Comparison of ENCODE assay signal across 17 cellular contexts in the genomic region with DNA sequence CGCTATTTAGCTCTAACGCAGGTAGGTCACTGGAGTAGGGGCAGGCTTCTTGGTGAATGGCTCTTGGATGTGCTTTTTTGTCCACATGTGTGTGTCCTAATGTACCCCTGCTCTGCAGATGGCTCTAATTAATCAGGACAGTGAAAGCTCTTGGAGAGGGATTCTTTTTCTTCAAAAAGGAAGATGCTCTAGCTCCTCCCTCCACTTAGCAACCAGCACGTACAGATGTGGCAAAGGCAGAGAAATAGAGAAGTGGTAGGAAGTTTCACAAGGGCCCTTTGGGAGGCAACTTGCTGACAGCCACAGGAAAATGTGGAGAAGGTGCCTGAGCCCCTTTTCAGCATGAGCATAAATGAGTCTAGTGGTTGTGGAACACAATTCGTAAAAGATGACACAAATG.
DNase-seq lines count a peak whose midpoint lies in the region; ATAC-seq and TF ChIP-seq lines count a peak whose summit lies in the region.
"Had no signal": no experiment of that assay in that cellular context is flagged by ENCODE, and none has a peak within 500 bp of the region (broad histone marks: within the 10 kb centered on the region; RNA-seq: fewer than 3 reads in every experiment).

No MANE protein-coding gene starts in this region.

- intact Hi-C loops in sciatic nerve (cut with DNase I), result no loop called here

- in situ Hi-C loops in KBM-7 (cut with MboI; ENCODE audit: low pct_unique_long_range_greater_than_20kb, low sequenced_read_pairs), result no loop called here

- DNase-seq in KBM-7 (peak; percentile 12), NCI-H2227 (lab: John Stamatoyannopoulos, UW; ENCODE audit: unreplicated experiment) (peak; percentile 17), sciatic nerve (ENCODE audit: low spot score) (no peak), Ammon's horn (ENCODE audit: low spot score) (no peak)
- DNase-seq: Calu3, GM23248, IMR-90, NCI-H1092, NCI-H1694, NCI-H2171, NCI-H510A treated with DMSO at 0.1 percent for 48 hours, OCI-M1, T-helper 2 cell had no signal

- peak; percentile 31; the same call in 2 of the 3 replicates for ATAC-seq in SK-N-SH treated with all-trans-retinoic acid at 6 μM for 48 hours
- peak; percentile 86 for ATAC-seq in sciatic nerve
- no peak for ATAC-seq in HG03469 (IDR thresholded peaks at IDR 0.05; ENCODE audit: unreplicated experiment)
- ATAC-seq in HG02884 (IDR thresholded peaks at IDR 0.05; ENCODE audit: unreplicated experiment), result no peak
- ATAC-seq: HCT116 had no signal

TF ChIP-seq in SK-N-SH treated with all-trans-retinoic acid at 6 μM for 48 hours, 23 proteins besides CTCF, POLR2A, EP300 and RAD21:
- peak; percentile 25; the same call in 1 of the 2 replicates for TF ChIP-seq TCF4 (CRISPR knock-in tag; IDR thresholded peaks at IDR 0.05; ENCODE audit: borderline replicate concordance)
- TF ChIP-seq, protein P1, sequence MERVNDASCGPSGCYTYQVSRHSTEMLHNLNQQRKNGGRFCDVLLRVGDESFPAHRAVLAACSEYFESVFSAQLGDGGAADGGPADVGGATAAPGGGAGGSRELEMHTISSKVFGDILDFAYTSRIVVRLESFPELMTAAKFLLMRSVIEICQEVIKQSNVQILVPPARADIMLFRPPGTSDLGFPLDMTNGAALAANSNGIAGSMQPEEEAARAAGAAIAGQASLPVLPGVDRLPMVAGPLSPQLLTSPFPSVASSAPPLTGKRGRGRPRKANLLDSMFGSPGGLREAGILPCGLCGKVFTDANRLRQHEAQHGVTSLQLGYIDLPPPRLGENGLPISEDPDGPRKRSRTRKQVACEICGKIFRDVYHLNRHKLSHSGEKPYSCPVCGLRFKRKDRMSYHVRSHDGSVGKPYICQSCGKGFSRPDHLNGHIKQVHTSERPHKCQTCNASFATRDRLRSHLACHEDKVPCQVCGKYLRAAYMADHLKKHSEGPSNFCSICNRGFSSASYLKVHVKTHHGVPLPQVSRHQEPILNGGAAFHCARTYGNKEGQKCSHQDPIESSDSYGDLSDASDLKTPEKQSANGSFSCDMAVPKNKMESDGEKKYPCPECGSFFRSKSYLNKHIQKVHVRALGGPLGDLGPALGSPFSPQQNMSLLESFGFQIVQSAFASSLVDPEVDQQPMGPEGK (CRISPR knock-in tag; IDR thresholded peaks at IDR 0.05; ENCODE audit: borderline replicate concordance), result no peak

Comparison
In these comparisons a context has a peak if more than half of its experiments do, and no peak if none do; other contexts are left out.
1. DNase-seq: peak in KBM-7 (single experiment) and NCI-H2227 (single experiment); none in sciatic nerve (single experiment) and Ammon's horn (single experiment).
2. ATAC-seq: peak in SK-N-SH treated with all-trans-retinoic acid at 6 μM for 48 hours (single experiment) and sciatic nerve (single experiment); none in HG03469 (single experiment) and HG02884 (single experiment).